Comparison of ENCODE assay signal across 12 cellular contexts in the genomic region with DNA sequence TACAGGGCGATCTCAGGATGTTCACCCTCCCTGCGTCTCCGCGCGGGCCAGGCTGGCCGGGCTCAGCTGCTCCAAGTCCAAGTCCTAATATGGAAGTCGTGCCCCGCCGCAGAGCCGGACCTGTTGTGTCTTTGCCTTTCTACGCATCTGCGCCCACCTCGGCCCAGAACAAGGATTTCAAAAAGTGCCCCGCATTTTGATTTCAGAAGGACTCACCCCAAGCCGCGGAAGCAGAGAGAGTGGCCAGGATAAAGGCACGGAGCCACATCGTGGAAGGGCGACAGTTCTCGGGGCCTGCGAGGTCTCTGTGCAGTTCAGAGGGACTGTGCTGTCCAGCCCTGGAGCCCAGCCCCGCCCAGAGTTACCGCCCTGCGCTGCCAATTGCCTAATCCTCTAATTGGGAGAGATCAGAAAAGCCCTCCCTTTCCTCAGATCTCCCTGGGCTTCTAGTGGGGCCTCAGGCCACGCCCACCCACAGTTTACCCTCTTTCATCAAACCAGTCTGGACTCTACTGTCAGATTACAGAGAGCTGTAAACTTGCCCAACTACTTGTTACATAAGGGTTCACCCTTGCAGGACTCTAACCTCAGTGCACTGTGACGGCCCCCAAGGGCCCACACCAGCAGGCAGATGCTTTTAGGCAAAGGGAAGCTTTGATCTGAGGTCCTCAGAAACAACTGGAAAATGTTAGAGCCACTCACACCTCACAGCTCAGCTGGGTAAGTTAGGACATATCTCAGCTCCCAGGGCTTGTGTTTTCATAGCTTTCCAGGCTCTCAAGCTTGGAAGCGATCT. TPM values are rescaled to one million over a fixed set of nuclear protein-coding genes. Genes with fewer than 3 reads are reported as not detected.
DNase-seq lines count a peak whose midpoint lies in the region; ATAC-seq and TF ChIP-seq lines count a peak whose summit lies in the region.
"Had no signal": no experiment of that assay in that cellular context is flagged by ENCODE, and none has a peak within 500 bp of the region (broad histone marks: within the 10 kb centered on the region; RNA-seq: fewer than 3 reads in every experiment).

Gene CES1, minus strand, starts transcription at position 309 of the 796 bp plus-strand sequence. Its CDS starts 41 bp downstream, at position 268.

- CTCF ChIA-PET in Caco-2 (lab: Charles Lee): interaction anchor here (0.7 to 1.1 kb wide), 3 partner anchors 9 to 368 kb away, joined by 3 to 4 read pairs (median 3); no protein-coding TSS in a partner anchor
- CTCF ChIA-PET in WTC11 (lab: Charles Lee): interaction anchor here (1.1 to 2.4 kb wide), 2 partner anchors 120 to 368 kb away, joined by 5 to 6 read pairs; no protein-coding TSS in a partner anchor
- CTCF ChIA-PET in Calu3 (lab: Charles Lee): interaction anchor here (0.6 kb wide), 2 partner anchors 187 to 247 kb away, joined by 3 to 14 read pairs; no protein-coding TSS in a partner anchor

- H3K4me3 ChIP-seq in Caco-2 (ENCODE audit: low read depth, low read length) (peak within 1 kb of the TSS; percentile 45), psoas muscle (peak within 1 kb of the TSS; percentile 44)

- H3K27me3 ChIP-seq in Caco-2 (replicated peaks; ENCODE audit: control insufficient read depth, insufficient read depth, low read length) (no peaks in the 10 kb centered on the region), psoas muscle (ENCODE audit: insufficient read depth in 3 of 3, low read length in 2 of 3) (no peaks in the 10 kb centered on the region)

- H3K36me3 ChIP-seq in Caco-2 (ENCODE audit: control insufficient read depth, insufficient read depth, low read length) (peaks cover 1% of the 10 kb centered on the region; the same call in 1 of the 2 replicates), psoas muscle (ENCODE audit: insufficient read depth in 1 of 2, low read depth in 1 of 2) (no peaks in the 10 kb centered on the region)

- no peak for TF ChIP-seq CTCF in Caco-2 (IDR thresholded peaks at IDR 0.05; ENCODE audit: insufficient read depth in 1 of 2, low read depth in 1 of 2, low read length in 1 of 2, severe bottlenecking in 1 of 2, unreplicated experiment in 1 of 2)
- no peak for TF ChIP-seq CTCF in WTC11 (IDR thresholded peaks at IDR 0.05)
- TF ChIP-seq CTCF in psoas muscle (IDR thresholded peaks at IDR 0.05): no peak
- no peak for TF ChIP-seq CTCF in type B pancreatic cell (conservative IDR thresholded peaks at IDR 0.05)
- no peak for TF ChIP-seq CTCF in Calu3 (IDR thresholded peaks at IDR 0.05; ENCODE audit: unreplicated experiment)

- H3K27me3 Mint-ChIP-seq in Caco-2 (ENCODE audit: insufficient read depth, unreplicated experiment): no peaks in the 10 kb centered on the region
- peaks cover 16% of the 10 kb centered on the region for H3K27me3 Mint-ChIP-seq in WTC11 (ENCODE audit: low read depth)
- peaks cover 8% of the 10 kb centered on the region for H3K27me3 Mint-ChIP-seq in type B pancreatic cell
- H3K27me3 Mint-ChIP-seq in Calu3 (ENCODE audit: unreplicated experiment): peaks cover 74% of the 10 kb centered on the region

- DNase-seq in Caco-2: peak; percentile 94 to 95
- DNase-seq in WTC11 (ENCODE audit: low spot score): no peak
- DNase-seq in iPS-NIHi7 (ENCODE audit: extremely low spot score): peak; percentile 18
- peak; percentile 44 to 90 for DNase-seq in psoas muscle
- no peak for DNase-seq in activated CD4-positive, CD25-positive, alpha-beta regulatory T cell treated with anti-CD3 and anti-CD28 coated beads, Interleukin-2, amount 50 U/mL, for 72 hours
- no peak for DNase-seq in type B pancreatic cell (ENCODE audit: extremely low spot score, unreplicated experiment)
- DNase-seq in Calu3: no peak
- DNase-seq: activated naive CD4-positive, alpha-beta T cell treated with Interleukin-2 at 50 U/mL for 16 hours; NCI-H1694 had no signal

- WGBS in psoas muscle, 3 donors: 36 to 57% (median 48%) methylated on average over 27 of the region's 27 CpGs

- no peak within 1 kb of the TSS for H3K27ac ChIP-seq in psoas muscle
- H3K27ac ChIP-seq: RWPE1 had no signal

- H3K9me3 ChIP-seq in Caco-2: no peaks in the 10 kb centered on the region
- no peaks in the 10 kb centered on the region for H3K9me3 ChIP-seq in psoas muscle

- peaks cover 20% of the 10 kb centered on the region for H3K4me1 ChIP-seq in Caco-2
- H3K4me1 ChIP-seq in psoas muscle: no peaks in the 10 kb centered on the region

- POLR2A ChIA-PET in Caco-2 (lab: Charles Lee): interaction anchor here (0.6 to 1.3 kb wide), 3 partner anchors 16 to 116 kb away, joined by 3 to 4 read pairs (median 3); no protein-coding TSS in a partner anchor
- POLR2A ChIA-PET in WTC11 (lab: Charles Lee): no interaction called here

- ATAC-seq in WTC11: peak; percentile 60; the same call in 1 of the 2 replicates
- peak; percentile 36 to 84 (median 60) for ATAC-seq in psoas muscle
- ATAC-seq in GM18909 (IDR thresholded peaks at IDR 0.05; ENCODE audit: poor library complexity, unreplicated experiment): no peak

- peak within 1 kb of the TSS; percentile 77 for H3K27ac Mint-ChIP-seq in Caco-2 (ENCODE audit: unreplicated experiment)
- H3K27ac Mint-ChIP-seq in WTC11: no peak within 1 kb of the TSS
- H3K27ac Mint-ChIP-seq in type B pancreatic cell: no peak within 1 kb of the TSS
- H3K27ac Mint-ChIP-seq in Calu3 (ENCODE audit: unreplicated experiment): no peak within 1 kb of the TSS

- H3K4me3 Mint-ChIP-seq in Caco-2 (ENCODE audit: unreplicated experiment) (peak within 1 kb of the TSS; percentile 78), WTC11 (peak within 1 kb of the TSS; percentile 24), type B pancreatic cell (no peak within 1 kb of the TSS), Calu3 (ENCODE audit: low read depth, unreplicated experiment) (no peak within 1 kb of the TSS)

- BruUV-seq in Caco-2 (replicated peaks; lab: Mats Ljungman, UMichigan): no TSS peak
- no TSS peak for BruUV-seq in Calu3 (replicated peaks; lab: Mats Ljungman, UMichigan)

- no peaks in the 10 kb centered on the region for H3K36me3 Mint-ChIP-seq in Caco-2 (ENCODE audit: insufficient read depth, unreplicated experiment)
- no peaks in the 10 kb centered on the region for H3K36me3 Mint-ChIP-seq in WTC11
- H3K36me3 Mint-ChIP-seq in type B pancreatic cell: no peaks in the 10 kb centered on the region
- H3K36me3 Mint-ChIP-seq in Calu3 (ENCODE audit: insufficient read depth, unreplicated experiment): no peaks in the 10 kb centered on the region

- intact Hi-C loops in Caco-2 (cut with micrococcal nuclease; ENCODE audit: unreplicated experiment): loop anchor here (1.0 to 10.0 kb wide), 3 partner anchors 10 to 72 kb away; no protein-coding TSS in a partner anchor
- intact Hi-C loops in psoas muscle (cut with DNase I): no loop called here
- intact Hi-C loops in Calu3 (cut with micrococcal nuclease; ENCODE audit: unreplicated experiment): no loop called here

- no peaks in the 10 kb centered on the region for H3K9me3 Mint-ChIP-seq in Caco-2 (ENCODE audit: unreplicated experiment)
- H3K9me3 Mint-ChIP-seq in WTC11: no peaks in the 10 kb centered on the region
- H3K9me3 Mint-ChIP-seq in type B pancreatic cell: no peaks in the 10 kb centered on the region
- H3K9me3 Mint-ChIP-seq in Calu3 (ENCODE audit: low read depth, unreplicated experiment): no peaks in the 10 kb centered on the region

- H3K4me1 Mint-ChIP-seq in Caco-2 (ENCODE audit: low read depth, unreplicated experiment) (peaks cover 42% of the 10 kb centered on the region), WTC11 (no peaks in the 10 kb centered on the region), type B pancreatic cell (ENCODE audit: unreplicated experiment) (peaks cover 5% of the 10 kb centered on the region), Calu3 (ENCODE audit: low read depth, unreplicated experiment) (no peaks in the 10 kb centered on the region)

TF ChIP-seq in WTC11, 78 proteins besides CTCF, POLR2A, EP300 and RAD21:
- TF ChIP-seq GABPB1 (CRISPR knock-in tag; IDR thresholded peaks at IDR 0.05) (peak; percentile 42; the same call in 1 of the 2 replicates), CREB1 (CRISPR knock-in tag; IDR thresholded peaks at IDR 0.05) (no peak)
TF ChIP-seq in WTC11: peak in this region for 1.

RNA-seq across cellular contexts. Expression of gene CES1, which starts in this region (rescaled TPM):
- total RNA-seq in Caco-2 (2022) (74.1 and 97.4 TPM in 2 replicates), WTC11 (2021) (1.5 to 2.1 TPM (median 2.0 TPM) in 3 replicates), psoas muscle (1 to 10 TPM; 1.3 to 4.9 (median 2.9) TPM), type B pancreatic cell (ENCODE audit: low replicate concordance) (2.1 and 3.9 TPM in 2 replicates), Calu3 (2022) (0.78 and 0.86 TPM in 2 replicates)
- 1 to 10 TPM; 1.5 to 3.8 (median 3.4) TPM for polyA plus RNA-seq in psoas muscle
- total RNA-seq: dermis microvascular lymphatic vessel endothelial cell had no signal

Comparison
In these comparisons a context has a peak if more than half of its experiments do, and no peak if none do; other contexts are left out.
1. RNA of gene CES1 (total RNA-seq): 74.1 to 97.4 TPM in Caco-2; 1.3 to 4.9 TPM in psoas muscle, 2.1 to 3.9 TPM in type B pancreatic cell, 1.5 to 2.1 TPM in WTC11 and 0.78 to 0.86 TPM in Calu3; every median in the first group is over 10 times any median in the second.
2. DNase-seq: peak in Caco-2 (2 of 2), iPS-NIHi7 (single experiment) and psoas muscle (2 of 2); none in WTC11 (single experiment), activated CD4-positive, CD25-positive, alpha-beta regulatory T cell treated with anti-CD3 and anti-CD28 coated beads, Interleukin-2, amount 50 U/mL, for 72 hours (single experiment), type B pancreatic cell (single experiment) and Calu3 (single experiment).
3. H3K4me3 Mint-ChIP-seq: peak in Caco-2 (single experiment) and WTC11 (single experiment); none in type B pancreatic cell (single experiment) and Calu3 (single experiment).